In the genomic region with DNA sequence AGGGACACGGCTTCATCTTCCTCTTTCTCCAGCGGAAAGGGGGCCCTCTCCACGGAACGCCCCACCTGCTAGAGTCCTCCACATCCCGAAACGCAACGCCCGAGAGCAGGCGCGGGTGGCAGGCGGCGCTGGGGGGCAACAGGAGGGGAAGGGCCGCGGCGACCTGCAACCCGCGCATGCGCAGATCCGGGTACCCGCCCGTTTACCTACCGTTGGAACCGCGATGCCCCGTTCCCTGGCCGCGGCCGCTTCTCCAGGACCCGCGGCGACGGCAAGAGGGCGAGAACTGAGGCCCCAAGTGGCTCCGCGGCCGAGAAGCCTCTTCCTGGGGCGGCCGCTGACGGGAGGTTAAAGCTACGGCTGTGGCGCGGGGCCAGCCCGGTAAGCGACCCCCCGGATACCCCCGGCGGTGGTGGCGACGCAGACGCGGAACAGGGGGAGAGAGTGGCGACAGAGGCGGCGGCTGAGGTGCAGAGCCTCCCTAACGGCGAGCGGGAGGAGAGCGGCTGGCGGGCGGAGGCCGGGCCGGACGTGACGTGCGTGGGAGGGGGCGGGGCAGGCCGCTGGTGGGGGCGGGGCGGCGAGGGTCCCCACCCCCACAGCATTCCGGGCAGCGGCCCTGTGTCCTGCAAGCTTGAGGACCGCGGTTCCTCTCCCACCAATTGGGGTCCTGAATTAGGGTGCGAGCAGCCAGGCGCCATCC, we compare ENCODE assay signal across 8 cellular contexts. TPM values are rescaled to one million over a fixed set of nuclear protein-coding genes. Genes with fewer than 3 reads are reported as not detected.
A peak's percentile ranks its signal among the peaks of the same experiment; 100 is the strongest.
DNase-seq lines count a peak whose midpoint lies in the region; ATAC-seq, FAIRE-seq and TF ChIP-seq lines count a peak whose summit lies in the region.

A gene (minus strand): TSS at position 508 of the 703 bp plus-strand sequence. CDS start 13,968 bp downstream, outside the sequence.

- peak; percentile 48 for ATAC-seq in GM19467 (IDR thresholded peaks at IDR 0.05; ENCODE audit: unreplicated experiment)
- ATAC-seq in mucosa of descending colon: peak; percentile 96

- peaks cover 53% of the 10 kb centered on the region for H3K4me1 ChIP-seq in OCI-LY1 (ENCODE audit: insufficient read depth, low read length, severe bottlenecking)
- peaks cover 10% of the 10 kb centered on the region for H3K4me1 ChIP-seq in endothelial cell of umbilical vein (ENCODE audit: control insufficient read depth, extremely low read depth, insufficient read depth, low read length)
- peaks cover 16% of the 10 kb centered on the region for H3K4me1 ChIP-seq in mucosa of descending colon (ENCODE audit: low read depth)

- DNase-seq in CMK (ENCODE audit: low read depth) (peak; percentile 37), HPDE6-E6E7 (ENCODE audit: extremely low spot score) (peak; percentile 64), endothelial cell of umbilical vein (ENCODE audit: low read depth, low spot score) (peak; percentile 80), mucosa of descending colon (peak; percentile 76 to 91 (median 87))
- DNase-seq in activated CD8-positive, alpha-beta memory T cell treated with anti-CD3 and anti-CD28 coated beads, Interleukin-2, amount 50 U/mL, for 4 hours: peak; percentile 76
- DNase-seq in stimulated activated CD8-positive, alpha-beta memory T cell treated with anti-CD3 and anti-CD28 coated beads, Interleukin-4, amount 100 ng/mL, for 4 hours (ENCODE audit: low read depth in 2 of 2, low spot score in 1 of 2): peak; percentile 43 to 65

- H3K9me1 ChIP-seq in endothelial cell of umbilical vein (replicated peaks; ENCODE audit: control insufficient read depth, extremely low read depth, insufficient read depth, low read length): no peaks in the 10 kb centered on the region

- H3K9ac ChIP-seq in OCI-LY1 (ENCODE audit: low read length): peak within 1 kb of the TSS; percentile 91
- H3K9ac ChIP-seq in endothelial cell of umbilical vein (replicated peaks; ENCODE audit: extremely low read depth, insufficient read depth, low read length): peak within 1 kb of the TSS; percentile 95

- H2AFZ ChIP-seq in OCI-LY1 (ENCODE audit: low read length) (peak within 1 kb of the TSS; percentile 91; the same call in 1 of the 2 replicates), endothelial cell of umbilical vein (ENCODE audit: low read depth, low read length) (peak within 1 kb of the TSS; percentile 95)

- FAIRE-seq in endothelial cell of umbilical vein (lab: Jason Lieb, UNC): peak; percentile 33

- H3K9me3 ChIP-seq in OCI-LY1 (ENCODE audit: low read length) (no peaks in the 10 kb centered on the region), endothelial cell of umbilical vein (replicated peaks; ENCODE audit: control insufficient read depth, insufficient read depth, low read length) (no peaks in the 10 kb centered on the region), mucosa of descending colon (no peaks in the 10 kb centered on the region)

- H3K4me2 ChIP-seq in OCI-LY1 (ENCODE audit: low read length) (peak within 1 kb of the TSS; percentile 98), endothelial cell of umbilical vein (ENCODE audit: insufficient read depth, low read length) (peak within 1 kb of the TSS; percentile 92)

- TF ChIP-seq CTCF in OCI-LY1 (IDR thresholded peaks at IDR 0.05; ENCODE audit: low read length) (no peak), endothelial cell of umbilical vein (IDR thresholded peaks at IDR 0.05; ENCODE audit: extremely low read depth in 1 of 2, insufficient read depth in 1 of 2, low read depth in 1 of 2, low read length in 2 of 2) (no peak), mucosa of descending colon (IDR thresholded peaks at IDR 0.05) (no peak)

- peak within 1 kb of the TSS; percentile 90 for H3K27ac ChIP-seq in OCI-LY1 (ENCODE audit: low read depth, low read length, poor library complexity, severe bottlenecking)
- peak within 1 kb of the TSS; percentile 89 for H3K27ac ChIP-seq in endothelial cell of umbilical vein (ENCODE audit: insufficient read depth, low read depth, low read length)

- peak within 1 kb of the TSS; percentile 82 for H3K4me3 ChIP-seq in OCI-LY1 (ENCODE audit: low read depth, low read length, poor library complexity, severe bottlenecking)
- peak within 1 kb of the TSS; percentile 76 to 96 (median 88) for H3K4me3 ChIP-seq in endothelial cell of umbilical vein (replicated peaks in 1 of 3; ENCODE audit: insufficient read depth in 1 of 3, low read depth in 1 of 3, low read length in 3 of 3)
- peak within 1 kb of the TSS; percentile 84 for H3K4me3 ChIP-seq in mucosa of descending colon

- peak; percentile 94 for TF ChIP-seq POLR2A in endothelial cell of umbilical vein (IDR thresholded peaks at IDR 0.05; ENCODE audit: low read depth, low read length)

- TSS peak; percentile 27 for BruUV-seq in endothelial cell of umbilical vein (replicated peaks; lab: Mats Ljungman, UMichigan)

- intact Hi-C loops in endothelial cell of umbilical vein (cut with micrococcal nuclease) (loop anchor here (1.0 to 10.0 kb wide), 2 partner anchors 278 to 408 kb away; a partner anchor contains a TSS), mucosa of descending colon (cut with DNase I, micrococcal nuclease) (no loop called here)

- dilution Hi-C loops in endothelial cell of umbilical vein (cut with MboI; ENCODE audit: extremely low pct_ligation_motif_present, low sequenced_read_pairs): no loop called here

- H4K20me1 ChIP-seq in OCI-LY1 (ENCODE audit: insufficient read depth, low read length) (no peaks in the 10 kb centered on the region), endothelial cell of umbilical vein (replicated peaks; ENCODE audit: control insufficient read depth, extremely low read depth, insufficient read depth, low read length) (peaks cover 3% of the 10 kb centered on the region)

- H3K27me3 ChIP-seq in OCI-LY1 (ENCODE audit: insufficient read depth, low read length) (no peaks in the 10 kb centered on the region), endothelial cell of umbilical vein (ENCODE audit: control insufficient read depth in 2 of 2, insufficient read depth in 2 of 2, low read length in 2 of 2) (no peaks in the 10 kb centered on the region)

- H3K9me2 ChIP-seq in OCI-LY1 (ENCODE audit: low read depth, low read length): no peaks in the 10 kb centered on the region

- peaks cover 2% of the 10 kb centered on the region; the same call in 1 of the 2 replicates for H3K36me3 ChIP-seq in OCI-LY1 (ENCODE audit: insufficient read depth, low read length)
- no peaks in the 10 kb centered on the region for H3K36me3 ChIP-seq in endothelial cell of umbilical vein (ENCODE audit: control insufficient read depth in 2 of 2, extremely low read depth in 1 of 2, insufficient read depth in 2 of 2, low read length in 2 of 2)
- H3K36me3 ChIP-seq in mucosa of descending colon (ENCODE audit: low read depth): no peaks in the 10 kb centered on the region

- H3K79me2 ChIP-seq in OCI-LY1 (ENCODE audit: insufficient read depth, low read length) (peaks cover 45% of the 10 kb centered on the region), endothelial cell of umbilical vein (ENCODE audit: control insufficient read depth, insufficient read depth, low read length) (peaks cover 47% of the 10 kb centered on the region)

- POLR2A ChIA-PET in endothelial cell of umbilical vein (lab: Charles Lee): no interaction called here

- H3F3A ChIP-seq in OCI-LY1 (ENCODE audit: insufficient read depth, low read length): no peaks in the 10 kb centered on the region

- CTCF ChIA-PET in endothelial cell of umbilical vein (lab: Charles Lee): interaction anchor here (1.0 to 5.3 kb wide), 7 partner anchors 31 to 403 kb away, joined by 3 to 152 read pairs (median 8); no protein-coding TSS in a partner anchor

TF ChIP-seq in endothelial cell of umbilical vein, 7 proteins besides CTCF, POLR2A, EP300 and RAD21:
- TF ChIP-seq POLR2AphosphoS5 (IDR thresholded peaks at IDR 0.05; ENCODE audit: insufficient read depth, low read depth, low read length) (peak; percentile 83), EZH2 (IDR thresholded peaks at IDR 0.05; ENCODE audit: borderline replicate concordance, low read depth, low read length, severe bottlenecking) (no peak)
TF ChIP-seq in endothelial cell of umbilical vein: peak in this region for 1.

RNA-seq across cellular contexts. Expression of the gene that starts here (rescaled TPM):
- total RNA-seq in endothelial cell of umbilical vein (19.3 and 25.4 TPM in 2 replicates), mucosa of descending colon (10 to 100 TPM; 25.5 to 58.4 (median 25.8) TPM)
- 6.8 and 8.7 TPM in 2 replicates for polyA plus RNA-seq in endothelial cell of umbilical vein
- 7.1 and 8.3 TPM in 2 replicates for polyA plus RNA-seq in endothelial cell of umbilical vein (2011; cell fraction: cytosol; rRNA removed)
- polyA plus RNA-seq in endothelial cell of umbilical vein (2011; cell fraction: nucleus; rRNA removed): 25.9 and 32.1 TPM in 2 replicates
- polyA plus RNA-seq in endothelial cell of umbilical vein (2012): 5.6 and 10.3 TPM in 2 replicates
- polyA minus RNA-seq in endothelial cell of umbilical vein: 18.0 and 19.3 TPM in 2 replicates
- 13.4 TPM for polyA minus RNA-seq in endothelial cell of umbilical vein (2011; cell fraction: cytosol; rRNA and poly(A)+ RNA removed)
- 61.2 and 73.2 TPM in 2 replicates for polyA minus RNA-seq in endothelial cell of umbilical vein (2011; cell fraction: nucleus; rRNA and poly(A)+ RNA removed)

Comparison
In these comparisons a context has a peak if more than half of its experiments do, and no peak if none do; other contexts are left out.
1. Peak in every context shown above with its lines: DNase-seq, ATAC-seq, H3K4me3 ChIP-seq and H3K27ac ChIP-seq.
2. DNase-seq: peak in every context shown above with its lines; median percentile 87 in mucosa of descending colon; 80 in endothelial cell of umbilical vein; 76 in activated CD8-positive, alpha-beta memory T cell treated with anti-CD3 and anti-CD28 coated beads, Interleukin-2, amount 50 U/mL, for 4 hours; 64 in HPDE6-E6E7; 54 in stimulated activated CD8-positive, alpha-beta memory T cell treated with anti-CD3 and anti-CD28 coated beads, Interleukin-4, amount 100 ng/mL, for 4 hours; 37 in CMK.